ENCODE assay signal across 1 cellular context in genomic region chr14:102157346-102157745, GRCh38.
TF ChIP-seq lines count a peak whose summit lies in the region.

No MANE protein-coding gene starts in this region.

TF ChIP-seq in WTC11, 78 proteins besides CTCF, POLR2A, EP300 and RAD21 (continued from another document):
- TF ChIP-seq ATF2 (CRISPR knock-in tag; IDR thresholded peaks at IDR 0.05; ENCODE audit: borderline replicate concordance, low read depth), result no peak
- TF ChIP-seq NFATC4 (CRISPR knock-in tag; IDR thresholded peaks at IDR 0.05), result no peak
- no peak for TF ChIP-seq ZNF121 (CRISPR knock-in tag; IDR thresholded peaks at IDR 0.05)
- TF ChIP-seq NFE2L1 (CRISPR knock-in tag; IDR thresholded peaks at IDR 0.05), result no peak
